In the genomic region with DNA sequence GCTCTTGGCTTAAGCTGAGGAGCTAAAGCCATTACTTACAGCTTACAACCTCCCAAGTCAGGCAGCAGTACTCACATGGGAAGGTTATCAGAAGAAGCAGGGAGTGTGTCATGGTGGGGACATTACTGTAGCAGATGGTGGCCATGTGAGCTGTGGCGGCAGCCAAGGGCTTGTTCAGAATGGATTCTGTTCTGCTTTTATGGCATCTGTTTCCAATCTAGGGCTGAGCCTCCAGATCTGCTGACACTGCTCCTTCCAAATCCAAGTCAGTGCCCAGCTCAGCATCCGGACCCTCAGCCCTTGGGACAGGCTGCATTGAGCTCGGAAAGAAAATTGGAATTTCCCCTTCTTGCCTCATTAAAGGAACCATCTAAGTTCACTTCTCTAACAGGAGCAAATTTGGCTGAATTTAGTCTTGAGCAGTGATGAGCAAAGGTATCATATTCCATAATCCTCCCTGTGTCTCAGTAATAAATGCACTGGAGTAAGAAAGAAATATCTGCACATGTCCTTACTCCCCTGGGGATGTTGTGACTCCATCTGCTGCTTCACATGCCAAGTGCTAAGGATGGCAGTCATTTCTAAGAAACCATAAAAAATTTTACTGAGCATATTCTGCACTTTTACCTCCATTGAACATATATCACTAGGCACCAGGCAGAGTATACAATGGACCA, we compare ENCODE assay signal across 14 cellular contexts.
DNase-seq lines count a peak whose midpoint lies in the region; ATAC-seq and TF ChIP-seq lines count a peak whose summit lies in the region.
"Had no signal": no experiment of that assay in that cellular context is flagged by ENCODE, and none has a peak within 500 bp of the region (broad histone marks: within the 10 kb centered on the region; RNA-seq: fewer than 3 reads in every experiment).

No MANE protein-coding gene starts in this region.

- WGBS in sigmoid colon, 2 donors = 76 to 86% methylated on average over 3 of the region's 3 CpGs
- 62% methylated on average over 3 of the region's 3 CpGs for WGBS in esophagus muscularis mucosa

- H3K27ac ChIP-seq in sigmoid colon (peak overlapping the region in 2 of 4 donors; percentile 3 to 15), esophagus muscularis mucosa (replicated peaks in 1 of 4) (no peak overlapping the region)

- H3K4me3 ChIP-seq in sigmoid colon (no peak overlapping the region), esophagus muscularis mucosa (no peak overlapping the region)

- H3K4me1 ChIP-seq in sigmoid colon (peaks cover 0 to 11% (median 4%) of the 10 kb centered on the region in 4 donors), esophagus muscularis mucosa (peaks cover 10 to 17% (median 12%) of the 10 kb centered on the region in 4 donors)

- no peak for TF ChIP-seq CTCF in sigmoid colon (IDR thresholded peaks at IDR 0.05)
- no peak for TF ChIP-seq CTCF in esophagus muscularis mucosa (IDR thresholded peaks at IDR 0.05)

- TF ChIP-seq POLR2A in sigmoid colon (IDR thresholded peaks at IDR 0.05) (no peak), esophagus muscularis mucosa (IDR thresholded peaks at IDR 0.05; ENCODE audit: low read depth) (no peak)

- H3K36me3 ChIP-seq in sigmoid colon (no peaks in the 10 kb centered on the region), esophagus muscularis mucosa (no peaks in the 10 kb centered on the region)

- peaks cover 0 to 6% (median 0%) of the 10 kb centered on the region in 4 donors for H3K9me3 ChIP-seq in sigmoid colon
- no peaks in the 10 kb centered on the region for H3K9me3 ChIP-seq in esophagus muscularis mucosa

- intact Hi-C loops in Right ventricle myocardium superior (cut with DNase I) (loop anchor here (10.0 kb wide), 1 partner anchor 98 kb away; no protein-coding TSS in a partner anchor), sigmoid colon (cut with DNase I) (no loop called here), esophagus muscularis mucosa (cut with DNase I) (no loop called here)

- no peaks in the 10 kb centered on the region for H3K27me3 ChIP-seq in sigmoid colon
- H3K27me3 ChIP-seq in esophagus muscularis mucosa = no peaks in the 10 kb centered on the region

- ATAC-seq in Right ventricle myocardium superior (ENCODE audit: poor library complexity) = peak; percentile 92
- ATAC-seq in GM21723 (IDR thresholded peaks at IDR 0.05; ENCODE audit: unreplicated experiment) = no peak
- ATAC-seq: activated T-cell treated with anti-CD3 and anti-CD28 coated beads, Interleukin-2, amount 50 U/mL, for 4 hours; natural killer cell had no signal

- TF ChIP-seq EP300 in sigmoid colon (IDR thresholded peaks at IDR 0.05) (no peak), esophagus muscularis mucosa (IDR thresholded peaks at IDR 0.05) (no peak)

- DNase-seq in DMS 273 treated with DMSO at 0.1 percent for 48 hours (lab: John Stamatoyannopoulos, UW) (peak; percentile 73), SK-N-DZ (ENCODE audit: low spot score) (peak; percentile 69), Right ventricle myocardium superior (peak; percentile 85), sigmoid colon (peak; percentile 70), esophagus muscularis mucosa (ENCODE audit: extremely low spot score) (no peak), A172 (ENCODE audit: low spot score) (no peak)
- no peak for DNase-seq in activated naive CD4-positive, alpha-beta T cell treated with anti-CD3 and anti-CD28 coated beads, Interleukin-2, amount 50 U/mL, for 16 hours
- DNase-seq: activated B cell treated with CpG ODN at 0.5 μM for 24 hours; activated T-cell treated with anti-CD3 and anti-CD28 coated beads, Interleukin-2, amount 50 U/mL, for 4 hours; CD8-positive, alpha-beta memory T cell; natural killer cell; SHP77 treated with DMSO at 0.1 percent for 48 hours; stimulated activated CD8-positive, alpha-beta memory T cell treated with anti-CD3 and anti-CD28 coated beads, Interleukin-4, amount 100 ng/mL, for 48 hours had no signal

Comparison
In these comparisons a context has a peak if more than half of its experiments do, and no peak if none do; other contexts are left out.
1. DNase-seq: peak in DMS 273 treated with DMSO at 0.1 percent for 48 hours (single experiment), SK-N-DZ (single experiment), Right ventricle myocardium superior (single experiment) and sigmoid colon (single experiment); none in activated naive CD4-positive, alpha-beta T cell treated with anti-CD3 and anti-CD28 coated beads, Interleukin-2, amount 50 U/mL, for 16 hours (single experiment), esophagus muscularis mucosa (single experiment) and A172 (single experiment).